Comparison of ENCODE assay signal across 8 cellular contexts in the genomic region with DNA sequence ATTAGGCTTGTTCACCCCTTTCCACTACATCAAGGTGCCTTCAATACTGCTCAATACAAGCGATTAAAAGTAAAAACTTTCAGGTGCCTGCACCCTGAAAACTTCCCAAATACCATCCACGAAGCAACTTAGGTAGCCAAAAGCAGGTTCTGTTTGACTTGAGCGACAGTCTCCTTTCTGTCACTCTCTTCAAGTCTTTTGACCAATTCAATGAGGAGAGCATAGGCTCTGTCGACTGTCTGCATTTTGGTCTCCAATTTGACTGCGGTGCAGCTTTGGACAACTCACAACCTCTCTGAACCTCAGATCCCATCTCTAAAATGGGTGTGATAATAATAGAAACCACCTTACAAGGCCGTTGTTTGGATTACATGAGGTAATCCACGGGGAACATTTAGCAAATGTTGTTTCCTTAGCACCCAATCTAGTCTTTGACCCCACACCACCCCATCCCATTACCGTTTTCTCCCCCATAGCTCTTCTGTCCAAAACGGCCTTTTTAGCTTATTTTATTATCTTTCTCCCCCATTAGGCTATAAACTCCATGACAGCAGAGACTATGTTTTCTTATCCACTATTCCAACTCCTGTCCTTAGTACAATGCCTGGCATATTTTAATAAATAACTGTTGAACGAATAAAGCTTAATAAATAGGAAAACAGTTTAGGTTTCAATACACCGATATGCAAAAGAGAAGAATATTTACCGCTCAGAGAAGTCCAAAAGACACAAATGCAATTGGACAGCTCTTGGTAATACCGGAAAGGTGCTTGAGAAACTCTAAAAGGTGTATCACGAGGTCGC. TPM values are rescaled to one million over a fixed set of nuclear protein-coding genes. Genes with fewer than 3 reads are reported as not detected.
DNase-seq lines count a peak whose midpoint lies in the region; ATAC-seq and TF ChIP-seq lines count a peak whose summit lies in the region.

No MANE protein-coding gene starts in this region.

- H3K27me3 Mint-ChIP-seq in naive thymus-derived CD4-positive, alpha-beta T cell = no peaks in the 10 kb centered on the region

- no peaks in the 10 kb centered on the region for H3K9me3 Mint-ChIP-seq in naive thymus-derived CD4-positive, alpha-beta T cell

- H3K36me3 Mint-ChIP-seq in naive thymus-derived CD4-positive, alpha-beta T cell = peaks cover 7 to 26% (median 14%) of the 10 kb centered on the region in 5 donors

- peaks cover 36 to 54% of the 10 kb centered on the region in 2 donors for H3K4me1 ChIP-seq in naive thymus-derived CD4-positive, alpha-beta T cell (ENCODE audit: control insufficient read depth in 2 of 2, insufficient read depth in 2 of 2, low read length in 2 of 2)

- H3K27me3 ChIP-seq in AG04450 (ENCODE audit: control insufficient read depth, insufficient read depth, low read length) = no peaks in the 10 kb centered on the region
- H3K27me3 ChIP-seq in naive thymus-derived CD4-positive, alpha-beta T cell (ENCODE audit: control insufficient read depth in 2 of 2, insufficient read depth in 2 of 2, low read length in 2 of 2) = no peaks in the 10 kb centered on the region

- no peak for ATAC-seq in naive thymus-derived CD4-positive, alpha-beta T cell

- POLR2A ChIA-PET in AG04450 (lab: Yijun Ruan, JAX) = interaction anchor here (1.0 kb wide), 1 partner anchor 30 kb away, joined by 3 read pairs; no protein-coding TSS in a partner anchor
- POLR2A ChIA-PET in naive thymus-derived CD4-positive, alpha-beta T cell (lab: Charles Lee) = interaction anchor here (0.6 to 6.2 kb wide), 16 partner anchors 8 to 1722 kb away, joined by 3 to 54 read pairs (median 6); partner anchors contain the start of genes ERCC4 and NDE1

- no peaks in the 10 kb centered on the region; the same call in 1 of the 2 replicates for H3K9me3 ChIP-seq in AG04450 (ENCODE audit: control insufficient read depth, insufficient read depth, low read length)
- H3K9me3 ChIP-seq in naive thymus-derived CD4-positive, alpha-beta T cell (ENCODE audit: control insufficient read depth in 2 of 3, low read length in 3 of 3) = no peaks in the 10 kb centered on the region

- CTCF ChIA-PET in AG04450 (lab: Charles Lee) = interaction anchor here (0.6 to 1.7 kb wide), 10 partner anchors 8 to 239 kb away, joined by 3 to 10 read pairs (median 4); no protein-coding TSS in a partner anchor
- CTCF ChIA-PET in naive thymus-derived CD4-positive, alpha-beta T cell (lab: Charles Lee) = interaction anchor here (0.6 to 1.4 kb wide), 6 partner anchors 8 to 139 kb away, joined by 3 to 7 read pairs (median 4); no protein-coding TSS in a partner anchor

- H3K4me3 Mint-ChIP-seq in naive thymus-derived CD4-positive, alpha-beta T cell = peak overlapping the region; percentile 88 to 96 (median 92)

- H3K27ac ChIP-seq in AG04450 (ENCODE audit: low read depth, low read length) = no peak overlapping the region
- peak overlapping the region; percentile 99 for H3K27ac ChIP-seq in naive thymus-derived CD4-positive, alpha-beta T cell (ENCODE audit: low read depth, low read length)

- TF ChIP-seq CTCF in AG04450 (IDR thresholded peaks at IDR 0.05; ENCODE audit: low read depth, low read length) (no peak), choroid plexus epithelial cell (conservative IDR thresholded peaks at IDR 0.05; ENCODE audit: low read depth, low read length) (no peak), GM10266 (IDR thresholded peaks at IDR 0.05; ENCODE audit: control insufficient read depth, insufficient read depth, low read depth, missing control alignments) (no peak)

- H3K4me1 Mint-ChIP-seq in naive thymus-derived CD4-positive, alpha-beta T cell = peaks cover 35 to 66% (median 60%) of the 10 kb centered on the region in 7 donors

- intact Hi-C loops in naive thymus-derived CD4-positive, alpha-beta T cell (cut with micrococcal nuclease) = loop anchor here (1.0 to 5.0 kb wide), 10 partner anchors 8 to 1011 kb away; partner anchors contain the start of genes PARN (in 2 of the 2), BFAR (in 1 of the 2), BMERB1 (in 1 of the 2) and CEP20 (in 1 of the 2)

- H3K4me3 ChIP-seq in AG04450 (ENCODE audit: low read depth, low read length) (peak overlapping the region; percentile 96), choroid plexus epithelial cell (ENCODE audit: low read depth, low read length) (peak overlapping the region; percentile 97)
- peak overlapping the region; percentile 87 for H3K4me3 ChIP-seq in Jurkat, Clone E6-1 (ENCODE audit: low read length)
- peak overlapping the region; percentile 100 for H3K4me3 ChIP-seq in naive thymus-derived CD4-positive, alpha-beta T cell (ENCODE audit: low read length)

- peak overlapping the region; percentile 93 to 99 (median 98) for H3K27ac Mint-ChIP-seq in naive thymus-derived CD4-positive, alpha-beta T cell

- DNase-seq in AG04450 (ENCODE audit: low read depth, low spot score) (no peak), choroid plexus epithelial cell (ENCODE audit: low read depth) (no peak), GM10266 (ENCODE audit: extremely low spot score) (no peak), COR-L47 (lab: John Stamatoyannopoulos, UW) (no peak), epidermal melanocyte (ENCODE audit: insufficient read length, low spot score) (no peak)
- DNase-seq in Jurkat, Clone E6-1 (ENCODE audit: low read depth, low spot score) = no peak
- no peak for DNase-seq in naive thymus-derived CD4-positive, alpha-beta T cell
- DNase-seq in stimulated activated CD4-positive, alpha-beta T cell treated with anti-CD3 and anti-CD28 coated beads, Interleukin-12 subunit alpha, Interleukin-12 subunit beta, amount 100 ng/mL, for 4 hours = no peak

- H3K36me3 ChIP-seq in naive thymus-derived CD4-positive, alpha-beta T cell (ENCODE audit: control insufficient read depth in 2 of 3, insufficient read depth in 3 of 3, low read length in 3 of 3) = peaks cover 3 to 5% (median 3%) of the 10 kb centered on the region in 3 experiments

RNA-seq across cellular contexts. Expression of gene MARF1, which starts 1.0 kb away (rescaled TPM):
- 31.6 and 37.4 TPM in 2 replicates for polyA plus RNA-seq in AG04450 (2011; rRNA removed)
- polyA minus RNA-seq in AG04450 (2011; rRNA and poly(A)+ RNA removed) = 33.0 and 34.3 TPM in 2 replicates
- polyA plus RNA-seq in Jurkat, Clone E6-1 (2012; ENCODE audit: insufficient read depth, insufficient read length) = 21.7 TPM
- total RNA-seq in naive thymus-derived CD4-positive, alpha-beta T cell = 100 to 1,000 TPM in 4 of 5 experiments, 10 to 100 TPM in 1; 93.0 to 259 (median 185) TPM
- 10 to 100 TPM; 12.5 to 17.3 TPM for polyA plus RNA-seq in naive thymus-derived CD4-positive, alpha-beta T cell

RNA-seq across cellular contexts. Expression of gene NDE1, which starts 8.1 kb away (rescaled TPM):
- 28.1 and 29.9 TPM in 2 replicates for polyA plus RNA-seq in AG04450 (2011; rRNA removed)
- polyA minus RNA-seq in AG04450 (2011; rRNA and poly(A)+ RNA removed) = 24.2 and 26.1 TPM in 2 replicates
- 66.4 TPM for polyA plus RNA-seq in Jurkat, Clone E6-1 (2012; ENCODE audit: insufficient read depth, insufficient read length)
- total RNA-seq in naive thymus-derived CD4-positive, alpha-beta T cell = 100 to 1,000 TPM in 4 of 5 experiments, 10 to 100 TPM in 1; 100.0 to 128 (median 114) TPM
- 10 to 100 TPM; 34.9 to 68.2 TPM for polyA plus RNA-seq in naive thymus-derived CD4-positive, alpha-beta T cell
